ENCODE assay signal across 9 cellular contexts in genomic region chr20:57346477-57346876, GRCh38. TPM values are rescaled to one million over a fixed set of nuclear protein-coding genes. Genes with fewer than 3 reads are reported as not detected.
DNase-seq lines count a peak whose midpoint lies in the region; ATAC-seq and TF ChIP-seq lines count a peak whose summit lies in the region.
"Had no signal": no experiment of that assay in that cellular context is flagged by ENCODE, and none has a peak within 500 bp of the region (broad histone marks: within the 10 kb centered on the region; RNA-seq: fewer than 3 reads in every experiment).

No MANE protein-coding gene starts in this region.

- no peak overlapping the region for H3K27ac Mint-ChIP-seq in T-helper 2 cell treated with Interferon-gamma antibody and Interleukin-4, amounts not matched to agents 5 μg/mL and 100 μg/mL, for 36 hours

- no peaks in the 10 kb centered on the region for H3K36me3 ChIP-seq in ascending aorta
- H3K36me3 ChIP-seq: BLaER1 had no signal

- H3K27ac ChIP-seq in ascending aorta: no peak overlapping the region
- H3K27ac ChIP-seq: BLaER1 had no signal

- H3K4me3 ChIP-seq in ascending aorta: no peak overlapping the region
- H3K4me3 ChIP-seq: BLaER1 had no signal

- intact Hi-C loops in ascending aorta (cut with DNase I): loop anchor here (2.0 to 5.0 kb wide), 2 partner anchors 254 to 796 kb away; no protein-coding TSS in a partner anchor

- no peak overlapping the region for H3K4me3 Mint-ChIP-seq in T-helper 2 cell treated with Interferon-gamma antibody and Interleukin-4, amounts not matched to agents 5 μg/mL and 100 μg/mL, for 36 hours

- H3K27me3 ChIP-seq in ascending aorta: no peaks in the 10 kb centered on the region
- H3K27me3 ChIP-seq: BLaER1 had no signal

- no peak for ATAC-seq in HG02981 (IDR thresholded peaks at IDR 0.05; ENCODE audit: unreplicated experiment)

- H3K4me1 ChIP-seq in ascending aorta: no peaks in the 10 kb centered on the region

- peaks cover 24% of the 10 kb centered on the region for H3K27me3 Mint-ChIP-seq in T-helper 2 cell treated with Interferon-gamma antibody and Interleukin-4, amounts not matched to agents 5 μg/mL and 100 μg/mL, for 36 hours (ENCODE audit: low read depth)

- DNase-seq in NCI-H1417 (lab: John Stamatoyannopoulos, UW) (peak; percentile 45 to 83 (median 76)), NCI-H1417 treated with DMSO at 0.1 percent for 48 hours (lab: John Stamatoyannopoulos, UW) (no peak), NCI-H1092 treated with DMSO at 0.1 percent for 48 hours (lab: John Stamatoyannopoulos, UW) (peak; percentile 33), ascending aorta (ENCODE audit: low spot score in 2 of 2) (peak in 1 of 2 donors; percentile 83), hypothalamus (lab: John Stamatoyannopoulos, UW) (peak in 40 of 51 donors; percentile 5 to 91 (median 58))
- DNase-seq in T-helper 2 cell treated with Interferon-gamma antibody and Interleukin-4, amounts not matched to agents 5 μg/mL and 100 μg/mL, for 36 hours (ENCODE audit: low spot score): peak; percentile 44
- peak; percentile 66 for DNase-seq in stimulated activated CD4-positive, alpha-beta T cell treated with anti-CD3 and anti-CD28 coated beads, Interleukin-12 subunit alpha, Interleukin-12 subunit beta, amount 100 ng/mL, for 4 hours

- no peaks in the 10 kb centered on the region for H3K36me3 Mint-ChIP-seq in T-helper 2 cell treated with Interferon-gamma antibody and Interleukin-4, amounts not matched to agents 5 μg/mL and 100 μg/mL, for 36 hours (ENCODE audit: low read depth)

- TF ChIP-seq CTCF in ascending aorta (IDR thresholded peaks at IDR 0.05): peak; percentile 41 to 74 (median 71)

- peaks cover 3% of the 10 kb centered on the region for H3K4me1 Mint-ChIP-seq in T-helper 2 cell treated with Interferon-gamma antibody and Interleukin-4, amounts not matched to agents 5 μg/mL and 100 μg/mL, for 36 hours (ENCODE audit: low read depth)

- H3K9me3 Mint-ChIP-seq in T-helper 2 cell treated with Interferon-gamma antibody and Interleukin-4, amounts not matched to agents 5 μg/mL and 100 μg/mL, for 36 hours: no peaks in the 10 kb centered on the region

- no peaks in the 10 kb centered on the region for H3K9me3 ChIP-seq in ascending aorta
- H3K9me3 ChIP-seq: BLaER1 had no signal

RNA-seq across cellular contexts. Expression of gene RAE1, which starts 4.6 kb away (rescaled TPM):
- total RNA-seq in ascending aorta: 9.5 TPM

RNA-seq across cellular contexts. Expression of gene SPO11, which starts 16.9 kb away (rescaled TPM):
- not detected for total RNA-seq in ascending aorta

RNA-seq across cellular contexts. Expression of gene RBM38, which starts 44.7 kb away (rescaled TPM):
- 24.6 TPM for total RNA-seq in ascending aorta
